Comparison of ENCODE assay signal across 1 cellular context in genomic region chr3:119433613-119434325, GRCh38.
TF ChIP-seq lines count a peak whose summit lies in the region.

No MANE protein-coding gene starts in this region.

TF ChIP-seq in IMR-90, 13 proteins besides CTCF, POLR2A, EP300 and RAD21 (continued from another document):
- no peak for TF ChIP-seq RCOR1 (IDR thresholded peaks at IDR 0.05; ENCODE audit: insufficient replicate concordance, low read length)
- TF ChIP-seq RFX5 (IDR thresholded peaks at IDR 0.05; ENCODE audit: low read depth, low read length), result no peak
- no peak for TF ChIP-seq BHLHE40 (IDR thresholded peaks at IDR 0.05; ENCODE audit: low read depth, low read length)
- TF ChIP-seq FOS (IDR thresholded peaks at IDR 0.05; ENCODE audit: low read depth, low read length), result no peak
- TF ChIP-seq MAZ (IDR thresholded peaks at IDR 0.05; ENCODE audit: borderline replicate concordance, low read depth, low read length), result no peak
- TF ChIP-seq NFE2L2 (IDR thresholded peaks at IDR 0.05; ENCODE audit: low read depth, low read length), result no peak
- no peak for TF ChIP-seq USF2 (IDR thresholded peaks at IDR 0.05; ENCODE audit: low read depth, low read length)
- no peak for TF ChIP-seq CHD1 (IDR thresholded peaks at IDR 0.05; ENCODE audit: low read depth, low read length)
- TF ChIP-seq CEBPB (IDR thresholded peaks at IDR 0.05; ENCODE audit: low read depth, low read length), result no peak
- no peak for TF ChIP-seq ELK1 (IDR thresholded peaks at IDR 0.05; ENCODE audit: borderline replicate concordance, low read depth, low read length)
- no peak for TF ChIP-seq MXI1 (IDR thresholded peaks at IDR 0.05; ENCODE audit: borderline replicate concordance, low read depth, low read length)
TF ChIP-seq in IMR-90: peak in this region for 0.
